In genomic region chr10:98168147-98168546, GRCh38 we compare ENCODE assay signal across 20 cellular contexts. TPM values are rescaled to one million over a fixed set of nuclear protein-coding genes. Genes with fewer than 3 reads are reported as not detected.
DNase-seq lines count a peak whose midpoint lies in the region; ATAC-seq lines count a peak whose summit lies in the region.
"Had no signal": no experiment of that assay in that cellular context is flagged by ENCODE, and none has a peak within 500 bp of the region (broad histone marks: within the 10 kb centered on the region; RNA-seq: fewer than 3 reads in every experiment).

No MANE protein-coding gene starts in this region.

- DNase-seq in immature natural killer cell (no peak), NCI-H2196 (lab: John Stamatoyannopoulos, UW; ENCODE audit: unreplicated experiment) (no peak), NCI-H1436 (lab: John Stamatoyannopoulos, UW) (no peak), NCI-H1436 treated with DMSO at 0.1 percent for 48 hours (lab: John Stamatoyannopoulos, UW) (no peak)
- DNase-seq in activated naive CD8-positive, alpha-beta T cell treated with anti-CD3 and anti-CD28 coated beads, Interleukin-2, amount 50 U/mL, for 24 hours, result no peak
- DNase-seq: activated CD8-positive, alpha-beta memory T cell treated with anti-CD3 and anti-CD28 coated beads, Interleukin-2, amount 10 ng/mL, durations not matched to agents 7 days and 5 days; adrenal gland; AML-193; glutamatergic neuron; GM23248; mammary epithelial cell; NCI-H1694 treated with DMSO at 0.1 percent for 48 hours; PC-9; stimulated activated CD4-positive, alpha-beta T cell treated with anti-CD3 and anti-CD28 coated beads, Interleukin-2, amount 100 ng/mL, for 48 hours; T-helper 9 cell had no signal

- peaks cover 0 to 2% (median 0%) of the 10 kb centered on the region in 3 donors for H3K27me3 Mint-ChIP-seq in immature natural killer cell (ENCODE audit: low read depth in 3 of 3)
- H3K27me3 Mint-ChIP-seq in activated naive CD8-positive, alpha-beta T cell treated with anti-CD3 and anti-CD28 coated beads, Interleukin-2, amount 50 U/mL, for 24 hours, result no peaks in the 10 kb centered on the region
- H3K27me3 Mint-ChIP-seq: activated CD8-positive, alpha-beta memory T cell treated with anti-CD3 and anti-CD28 coated beads, Interleukin-2, amount 10 ng/mL, durations not matched to agents 7 days and 5 days; progenitor cell of endocrine pancreas had no signal

- H3K4me3 Mint-ChIP-seq in immature natural killer cell, result peak overlapping the region in 4 of 5 donors; percentile 10 to 61 (median 32)
- H3K4me3 Mint-ChIP-seq in activated naive CD8-positive, alpha-beta T cell treated with anti-CD3 and anti-CD28 coated beads, Interleukin-2, amount 50 U/mL, for 24 hours, result no peak overlapping the region
- H3K4me3 Mint-ChIP-seq: activated CD8-positive, alpha-beta memory T cell treated with anti-CD3 and anti-CD28 coated beads, Interleukin-2, amount 10 ng/mL, durations not matched to agents 7 days and 5 days had no signal

- H3K9me3 Mint-ChIP-seq in immature natural killer cell, result no peaks in the 10 kb centered on the region
- no peaks in the 10 kb centered on the region for H3K9me3 Mint-ChIP-seq in activated naive CD8-positive, alpha-beta T cell treated with anti-CD3 and anti-CD28 coated beads, Interleukin-2, amount 50 U/mL, for 24 hours

- peak; percentile 65 for ATAC-seq in GM18517 (IDR thresholded peaks at IDR 0.05; ENCODE audit: unreplicated experiment)
- peak; percentile 44 for ATAC-seq in GM21529 (IDR thresholded peaks at IDR 0.05; ENCODE audit: unreplicated experiment)
- ATAC-seq in HG03442 (IDR thresholded peaks at IDR 0.05; ENCODE audit: unreplicated experiment), result peak; percentile 50
- no peak for ATAC-seq in activated naive CD8-positive, alpha-beta T cell treated with anti-CD3 and anti-CD28 coated beads, Interleukin-2, amount 50 U/mL, for 24 hours
- ATAC-seq: activated CD8-positive, alpha-beta memory T cell treated with anti-CD3 and anti-CD28 coated beads, Interleukin-2, amount 10 ng/mL, durations not matched to agents 7 days and 5 days; HepG2 had no signal

- H3K4me1 Mint-ChIP-seq in immature natural killer cell, result peaks cover 72 to 82% of the 10 kb centered on the region in 2 donors
- peaks cover 14% of the 10 kb centered on the region for H3K4me1 Mint-ChIP-seq in activated naive CD8-positive, alpha-beta T cell treated with anti-CD3 and anti-CD28 coated beads, Interleukin-2, amount 50 U/mL, for 24 hours

- peak overlapping the region in 4 of 6 donors; percentile 6 to 15 (median 10) for H3K27ac Mint-ChIP-seq in immature natural killer cell
- no peak overlapping the region for H3K27ac Mint-ChIP-seq in activated naive CD8-positive, alpha-beta T cell treated with anti-CD3 and anti-CD28 coated beads, Interleukin-2, amount 50 U/mL, for 24 hours
- H3K27ac Mint-ChIP-seq: activated CD8-positive, alpha-beta memory T cell treated with anti-CD3 and anti-CD28 coated beads, Interleukin-2, amount 10 ng/mL, durations not matched to agents 7 days and 5 days; progenitor cell of endocrine pancreas had no signal

- peaks cover 4 to 10% (median 5%) of the 10 kb centered on the region in 3 donors for H3K36me3 Mint-ChIP-seq in immature natural killer cell
- peaks cover 33% of the 10 kb centered on the region for H3K36me3 Mint-ChIP-seq in activated naive CD8-positive, alpha-beta T cell treated with anti-CD3 and anti-CD28 coated beads, Interleukin-2, amount 50 U/mL, for 24 hours (ENCODE audit: low read depth)

RNA-seq across cellular contexts. Expression of gene R3HCC1L, which starts 33.7 kb away (rescaled TPM):
- polyA plus RNA-seq in immature natural killer cell, result 10 to 100 TPM in 1 of 3 donors, 1 to 10 TPM in 1, under 1 TPM in 1; 0.22 to 13.9 (median 8.1) TPM
